In genomic region chr3:25338158-25338725, GRCh38 we compare ENCODE assay signal across 8 cellular contexts.
"Had no signal": no experiment of that assay in that cellular context is flagged by ENCODE, and none has a peak within 500 bp of the region (broad histone marks: within the 10 kb centered on the region; RNA-seq: fewer than 3 reads in every experiment).

No MANE protein-coding gene starts in this region.

- H3K4me1 ChIP-seq: vagina had no signal

- H3K4me3 ChIP-seq: ovary, tibial artery, vagina had no signal

- H3K9me3 ChIP-seq: ovary, tibial artery, vagina had no signal

- DNase-seq: activated naive CD4-positive, alpha-beta T cell treated with anti-CD3 and anti-CD28 coated beads, Interleukin-2, amount 10 ng/mL, durations not matched to agents 7 days and 5 days; central memory CD4-positive, alpha-beta T cell; cortex of kidney; effector CD8-positive, alpha-beta T cell; ovary; tibial artery had no signal

- H3K27ac ChIP-seq: ovary, tibial artery, vagina had no signal

- H3K36me3 ChIP-seq: ovary, tibial artery, vagina had no signal

- ATAC-seq: activated CD4-positive, CD25-positive, alpha-beta regulatory T cell treated with anti-CD3 and anti-CD28 coated beads, Interleukin-2, amount 50 U/mL, for 24 hours had no signal

- H3K27me3 ChIP-seq: ovary, tibial artery, vagina had no signal
